8 cellular contexts compared by ENCODE assay signal in genomic region chr4:81052119-81053068, GRCh38. TPM values are rescaled to one million over a fixed set of nuclear protein-coding genes. Genes with fewer than 3 reads are reported as not detected.
A peak's percentile ranks its signal among the peaks of the same experiment; 100 is the strongest.
DNase-seq lines count a peak whose midpoint lies in the region; ATAC-seq and TF ChIP-seq lines count a peak whose summit lies in the region.

No MANE protein-coding gene starts in this region.

- no peak overlapping the region for H3K27ac ChIP-seq in Peyer's patch

- TF ChIP-seq POLR2A in Peyer's patch (IDR thresholded peaks at IDR 0.05), result no peak

- H3K9me3 ChIP-seq in Peyer's patch (no peaks in the 10 kb centered on the region), adipocyte (ENCODE audit: control insufficient read depth, low read length) (no peaks in the 10 kb centered on the region)

- H3K4me3 ChIP-seq in Peyer's patch (no peak overlapping the region), adipocyte (ENCODE audit: low read length) (no peak overlapping the region)

- ATAC-seq in GM19467 (IDR thresholded peaks at IDR 0.05; ENCODE audit: unreplicated experiment) (peak; percentile 95), HG03460 (IDR thresholded peaks at IDR 0.05; ENCODE audit: unreplicated experiment) (peak; percentile 99)

- no peaks in the 10 kb centered on the region for H3K27me3 ChIP-seq in Peyer's patch
- no peaks in the 10 kb centered on the region for H3K27me3 ChIP-seq in adipocyte (replicated peaks; ENCODE audit: control insufficient read depth, insufficient read depth, low read length)

- H3K4me1 ChIP-seq in Peyer's patch, result peaks cover 0 to 5% (median 0%) of the 10 kb centered on the region in 4 donors
- peaks cover 11% of the 10 kb centered on the region for H3K4me1 ChIP-seq in adipocyte (ENCODE audit: control insufficient read depth, insufficient read depth, low read length)

- peak overlapping the region; percentile 32 for H3K9ac ChIP-seq in adipocyte (ENCODE audit: low read length)

- H3K36me3 ChIP-seq in Peyer's patch, result no peaks in the 10 kb centered on the region
- H3K36me3 ChIP-seq in adipocyte (ENCODE audit: control insufficient read depth, insufficient read depth, low read length, severe bottlenecking), result no peaks in the 10 kb centered on the region

- DNase-seq in DMS53 (lab: John Stamatoyannopoulos, UW), result peak; percentile 68
- DNase-seq in DMS53 treated with DMSO at 0.1 percent for 48 hours (lab: John Stamatoyannopoulos, UW; ENCODE audit: unreplicated experiment), result no peak
- peak; percentile 65 to 84 (median 70) for DNase-seq in Peyer's patch
- peak; percentile 83 for DNase-seq in adipocyte (ENCODE audit: low read depth)
- DNase-seq in hypothalamus (lab: John Stamatoyannopoulos, UW), result peak in 27 of 51 donors; percentile 0 to 57 (median 23)
- peak; percentile 38 for DNase-seq in stimulated activated CD4-positive, alpha-beta T cell treated with anti-CD3 and anti-CD28 coated beads, Interleukin-12 subunit alpha, Interleukin-12 subunit beta, amount 100 ng/mL, for 4 hours

- peak; percentile 10 to 82 (median 76) for TF ChIP-seq CTCF in Peyer's patch (IDR thresholded peaks at IDR 0.05)

RNA-seq across cellular contexts. Expression of gene BMP3, which starts 21.9 kb away (rescaled TPM):
- 10 to 100 TPM in 3 of 4 donors, 1 to 10 TPM in 1; 2.5 to 35.4 (median 30.0) TPM for total RNA-seq in Peyer's patch
